ENCODE assay signal across 20 cellular contexts in the genomic region with DNA sequence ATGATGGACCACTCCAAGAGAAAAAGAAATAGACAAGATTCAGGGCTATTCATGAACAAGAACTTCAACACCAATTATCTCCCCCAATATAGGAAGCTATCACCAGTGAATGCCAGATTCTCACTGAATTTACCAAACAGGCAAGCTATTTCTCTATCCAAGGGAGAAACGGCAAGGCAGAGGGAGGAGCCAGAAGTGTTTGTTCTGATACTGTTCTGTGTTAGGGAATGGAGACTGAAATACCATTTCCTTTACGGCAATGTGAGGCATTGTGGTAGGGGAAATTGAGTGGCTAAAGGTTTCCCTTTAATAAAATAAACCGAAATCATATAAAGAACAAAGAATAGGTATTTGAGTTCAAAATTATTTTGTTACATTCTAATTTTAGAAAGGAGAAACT.
"Had no signal": no experiment of that assay in that cellular context is flagged by ENCODE, and none has a peak within 500 bp of the region (broad histone marks: within the 10 kb centered on the region; RNA-seq: fewer than 3 reads in every experiment).

No MANE protein-coding gene starts in this region.

- H3K4me3 Mint-ChIP-seq: activated CD4-positive, alpha-beta memory T cell treated with anti-CD3 and anti-CD28 coated beads, Interleukin-2, amount 10 ng/mL, durations not matched to agents 7 days and 5 days; activated CD4-positive, alpha-beta T cell treated with anti-CD3 and anti-CD28 coated beads for 36 hours; activated naive CD4-positive, alpha-beta T cell treated with anti-CD3 and anti-CD28 coated beads for 36 hours; activated naive CD8-positive, alpha-beta T cell; activated T-helper 17 cell treated with anti-CD3 and anti-CD28 coated beads, Interleukin-2, amount 50 U/mL, for 72 hours had no signal

- H3K9me3 Mint-ChIP-seq: activated CD4-positive, alpha-beta memory T cell treated with anti-CD3 and anti-CD28 coated beads, Interleukin-2, amount 10 ng/mL, durations not matched to agents 7 days and 5 days; activated T-helper 17 cell treated with anti-CD3 and anti-CD28 coated beads, Interleukin-2, amount 50 U/mL, for 72 hours had no signal

- ATAC-seq: activated CD4-positive, alpha-beta T cell treated with anti-CD3 and anti-CD28 coated beads for 36 hours; activated T-helper 17 cell treated with anti-CD3 and anti-CD28 coated beads, Interleukin-2, amount 50 U/mL, for 72 hours; PC-3 had no signal

- H3K36me3 ChIP-seq: breast epithelium had no signal

- H3K27me3 ChIP-seq: breast epithelium had no signal

- H3K4me1 ChIP-seq: breast epithelium had no signal

- H3K27ac Mint-ChIP-seq: activated CD4-positive, alpha-beta memory T cell treated with anti-CD3 and anti-CD28 coated beads, Interleukin-2, amount 10 ng/mL, durations not matched to agents 7 days and 5 days; activated CD4-positive, alpha-beta T cell treated with anti-CD3 and anti-CD28 coated beads for 36 hours; activated naive CD4-positive, alpha-beta T cell treated with anti-CD3 and anti-CD28 coated beads for 36 hours; activated naive CD8-positive, alpha-beta T cell; activated T-helper 17 cell treated with anti-CD3 and anti-CD28 coated beads, Interleukin-2, amount 50 U/mL, for 72 hours had no signal

- H3K27ac ChIP-seq: breast epithelium, VCaP had no signal

- H3K4me3 ChIP-seq: breast epithelium had no signal

- DNase-seq: activated CD4-positive, alpha-beta memory T cell treated with anti-CD3 and anti-CD28 coated beads, Interleukin-2, amount 10 ng/mL, durations not matched to agents 7 days and 5 days; activated CD4-positive, alpha-beta T cell treated with anti-CD3 and anti-CD28 coated beads for 36 hours; activated CD4-positive, alpha-beta T cell treated with anti-CD3 and anti-CD28 coated beads, Interleukin-2, amount 50 U/mL, for 1 hour; activated gamma-delta T cell; activated naive CD4-positive, alpha-beta T cell treated with anti-CD3 and anti-CD28 coated beads for 36 hours; activated T-cell treated with anti-CD3 and anti-CD28 coated beads for 4 hours; activated T-cell treated with anti-CD3 and anti-CD28 coated beads, Interleukin-2, amount 50 U/mL, for 48 hours; caudate nucleus; Karpas-422; NCI-H1105 treated with DMSO at 0.1 percent for 48 hours; NCI-H1436 treated with DMSO at 0.1 percent for 48 hours; NCI-H187; NCI-H2081; NCI-H524; PC-3; SIG-M5 had no signal
